ENCODE assay signal across 19 cellular contexts in genomic region chr7:13604178-13604577, GRCh38.
DNase-seq lines count a peak whose midpoint lies in the region; ATAC-seq, FAIRE-seq and TF ChIP-seq lines count a peak whose summit lies in the region.
"Had no signal": no experiment of that assay in that cellular context is flagged by ENCODE, and none has a peak within 500 bp of the region (broad histone marks: within the 10 kb centered on the region; RNA-seq: fewer than 3 reads in every experiment).

No MANE protein-coding gene starts in this region.

- no peak for TF ChIP-seq POLR2A in H54 (IDR thresholded peaks at IDR 0.05; ENCODE audit: low read depth, low read length)

- H3K27me3 Mint-ChIP-seq in activated T-helper 17 cell treated with anti-CD3 and anti-CD28 coated beads, Interleukin-2, amount 50 U/mL, for 72 hours, result no peaks in the 10 kb centered on the region
- H3K27me3 Mint-ChIP-seq: CD4-positive, alpha-beta memory T cell had no signal

- peak; percentile 34 for ATAC-seq in esophagus mucosa
- ATAC-seq in activated T-helper 17 cell treated with anti-CD3 and anti-CD28 coated beads, Interleukin-2, amount 50 U/mL, for 72 hours (replicated peaks), result no peak
- ATAC-seq: A549, HepG2 had no signal

- no peaks in the 10 kb centered on the region for H3K36me3 Mint-ChIP-seq in activated T-helper 17 cell treated with anti-CD3 and anti-CD28 coated beads, Interleukin-2, amount 50 U/mL, for 72 hours (ENCODE audit: low read depth)
- H3K36me3 Mint-ChIP-seq: CD4-positive, alpha-beta memory T cell had no signal

- H3K4me1 Mint-ChIP-seq in activated T-helper 17 cell treated with anti-CD3 and anti-CD28 coated beads, Interleukin-2, amount 50 U/mL, for 72 hours, result no peaks in the 10 kb centered on the region
- H3K4me1 Mint-ChIP-seq: CD4-positive, alpha-beta memory T cell had no signal

- no peak for DNase-seq in H54 (ENCODE audit: insufficient read length, low spot score)
- DNase-seq in astrocyte of the hippocampus (ENCODE audit: low read depth, low spot score), result peak; percentile 20
- peak; percentile 17 for DNase-seq in renal cortical epithelial cell (ENCODE audit: low read depth)
- DNase-seq in activated CD4-positive, alpha-beta T cell treated with anti-CD3 and anti-CD28 coated beads for 4 hours, result no peak
- no peak for DNase-seq in NK-92 (lab: John Stamatoyannopoulos, UW; ENCODE audit: unreplicated experiment)
- DNase-seq: BE2C; CD4-positive, alpha-beta memory T cell; DMS153; DMS79 treated with DMSO at 0.1 percent for 48 hours; EL; GDM1; GOT3 had no signal

- peak; percentile 86 for FAIRE-seq in H54 (lab: Jason Lieb, UNC)
- FAIRE-seq: A549, D721Med, GM12892, HepG2, HTR-8/SVneo had no signal

- no peak overlapping the region for H3K4me3 Mint-ChIP-seq in activated T-helper 17 cell treated with anti-CD3 and anti-CD28 coated beads, Interleukin-2, amount 50 U/mL, for 72 hours
- H3K4me3 Mint-ChIP-seq: CD4-positive, alpha-beta memory T cell had no signal

- no peak overlapping the region for H3K27ac Mint-ChIP-seq in activated T-helper 17 cell treated with anti-CD3 and anti-CD28 coated beads, Interleukin-2, amount 50 U/mL, for 72 hours
- H3K27ac Mint-ChIP-seq: CD4-positive, alpha-beta memory T cell had no signal

- no peaks in the 10 kb centered on the region for H3K9me3 Mint-ChIP-seq in activated T-helper 17 cell treated with anti-CD3 and anti-CD28 coated beads, Interleukin-2, amount 50 U/mL, for 72 hours

Comparison
In these comparisons a context has a peak if more than half of its experiments do, and no peak if none do; other contexts are left out.
1. DNase-seq: peak in astrocyte of the hippocampus (single experiment) and renal cortical epithelial cell (single experiment); none in H54 (single experiment), activated CD4-positive, alpha-beta T cell treated with anti-CD3 and anti-CD28 coated beads for 4 hours (0 of 2) and NK-92 (single experiment).